29 cellular contexts compared by ENCODE assay signal in the genomic region with DNA sequence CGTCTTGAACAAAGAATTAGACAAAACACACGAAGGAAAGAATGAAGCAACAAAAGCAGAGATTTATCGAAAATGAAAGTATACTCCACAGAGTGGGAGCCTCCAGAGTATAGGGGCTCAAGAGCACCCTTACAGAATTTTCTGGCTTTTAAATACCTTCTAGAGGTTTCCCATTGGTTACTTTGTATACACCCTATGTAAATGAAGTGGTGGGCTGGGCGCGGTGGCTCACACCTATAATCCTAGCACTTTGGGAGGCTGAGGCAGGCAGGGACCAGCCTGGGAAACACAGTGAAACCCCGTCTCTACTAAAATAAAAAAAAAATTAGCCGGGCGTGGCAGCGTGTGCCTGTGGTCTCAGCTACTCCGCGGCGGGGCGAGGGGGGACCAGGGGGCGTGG. TPM values are rescaled to one million over a fixed set of nuclear protein-coding genes. Genes with fewer than 3 reads are reported as not detected.
DNase-seq lines count a peak whose midpoint lies in the region; ATAC-seq, FAIRE-seq and TF ChIP-seq lines count a peak whose summit lies in the region.
"Had no signal": no experiment of that assay in that cellular context is flagged by ENCODE, and none has a peak within 500 bp of the region (broad histone marks: within the 10 kb centered on the region; RNA-seq: fewer than 3 reads in every experiment).

No MANE protein-coding gene starts in this region.

- H4K20me1 ChIP-seq in OCI-LY1 (ENCODE audit: insufficient read depth, low read length), result no peaks in the 10 kb centered on the region

- no peaks in the 10 kb centered on the region for H3F3A ChIP-seq in OCI-LY1 (ENCODE audit: insufficient read depth, low read length)

- H3K9me3 ChIP-seq in CD8-positive, alpha-beta T cell (ENCODE audit: low read length), result no peaks in the 10 kb centered on the region
- H3K9me3 ChIP-seq in OCI-LY1 (ENCODE audit: low read length) (0 out of 2 replicates have a peak, but pooled peaks cover 8% of the 10 kb centered on the region), lower lobe of right lung (no peaks in the 10 kb centered on the region)
- H3K9me3 ChIP-seq: neutrophil had no signal

- H3K27ac ChIP-seq in CD8-positive, alpha-beta T cell (ENCODE audit: low read depth, low read length), result no peak overlapping the region
- H3K27ac ChIP-seq in OCI-LY1 (ENCODE audit: low read depth, low read length, poor library complexity, severe bottlenecking) (no peak overlapping the region), lower lobe of right lung (no peak overlapping the region)
- H3K27ac ChIP-seq: neutrophil, SK-N-MC, upper lobe of left lung had no signal

- H3K4me1 Mint-ChIP-seq in CD8-positive, alpha-beta T cell (ENCODE audit: low read depth), result no peaks in the 10 kb centered on the region
- no peaks in the 10 kb centered on the region for H3K4me1 Mint-ChIP-seq in Calu3 (ENCODE audit: low read depth, unreplicated experiment)
- H3K4me1 Mint-ChIP-seq: activated CD4-positive, alpha-beta memory T cell treated with anti-CD3 and anti-CD28 coated beads, Interleukin-2, amount 10 ng/mL, durations not matched to agents 7 days and 5 days had no signal

- H3K36me3 Mint-ChIP-seq in CD8-positive, alpha-beta T cell, result no peaks in the 10 kb centered on the region
- H3K36me3 Mint-ChIP-seq in Calu3 (ENCODE audit: insufficient read depth, unreplicated experiment), result no peaks in the 10 kb centered on the region

- H3K36me3 ChIP-seq in CD8-positive, alpha-beta T cell (ENCODE audit: insufficient read depth, low read length), result no peaks in the 10 kb centered on the region
- no peaks in the 10 kb centered on the region for H3K36me3 ChIP-seq in OCI-LY1 (ENCODE audit: insufficient read depth, low read length)
- no peaks in the 10 kb centered on the region for H3K36me3 ChIP-seq in lower lobe of right lung
- H3K36me3 ChIP-seq: neutrophil, upper lobe of left lung had no signal

- no peak overlapping the region for H3K4me3 ChIP-seq in CD8-positive, alpha-beta T cell (ENCODE audit: low read depth, low read length)
- peak overlapping the region; percentile 46 for H3K4me3 ChIP-seq in OCI-LY1 (ENCODE audit: low read depth, low read length, poor library complexity, severe bottlenecking)
- peak overlapping the region; percentile 30 for H3K4me3 ChIP-seq in lower lobe of right lung
- H3K4me3 ChIP-seq: SK-N-MC had no signal

- H3K9me3 Mint-ChIP-seq in CD8-positive, alpha-beta T cell, result peaks cover 8% of the 10 kb centered on the region
- H3K9me3 Mint-ChIP-seq in Calu3 (ENCODE audit: low read depth, unreplicated experiment), result peaks cover 5% of the 10 kb centered on the region

- POLR2A ChIA-PET in CD8-positive, alpha-beta T cell (lab: Charles Lee), result no interaction called here

- BruUV-seq in Calu3 (replicated peaks; lab: Mats Ljungman, UMichigan), result no TSS peak

- H3K27me3 Mint-ChIP-seq in CD8-positive, alpha-beta T cell (ENCODE audit: low read depth), result no peaks in the 10 kb centered on the region
- no peaks in the 10 kb centered on the region for H3K27me3 Mint-ChIP-seq in Calu3 (ENCODE audit: unreplicated experiment)
- H3K27me3 Mint-ChIP-seq: activated naive CD8-positive, alpha-beta T cell had no signal

- H3K4me1 ChIP-seq in CD8-positive, alpha-beta T cell (ENCODE audit: insufficient read depth, low read length), result no peaks in the 10 kb centered on the region
- H3K4me1 ChIP-seq in OCI-LY1 (ENCODE audit: insufficient read depth, low read length, severe bottlenecking) (peaks cover 13% of the 10 kb centered on the region), lower lobe of right lung (no peaks in the 10 kb centered on the region)
- H3K4me1 ChIP-seq: upper lobe of left lung had no signal

- no peaks in the 10 kb centered on the region for H3K79me2 ChIP-seq in OCI-LY1 (ENCODE audit: insufficient read depth, low read length)

- CTCF ChIA-PET in CD8-positive, alpha-beta T cell (lab: Charles Lee), result no interaction called here
- CTCF ChIA-PET in Calu3 (lab: Charles Lee), result no interaction called here

- ATAC-seq in CD8-positive, alpha-beta T cell, result no peak
- ATAC-seq in lower lobe of right lung, result no peak

- no peak overlapping the region for H3K27ac Mint-ChIP-seq in CD8-positive, alpha-beta T cell
- no peak overlapping the region for H3K27ac Mint-ChIP-seq in Calu3 (ENCODE audit: unreplicated experiment)
- H3K27ac Mint-ChIP-seq: activated CD4-positive, alpha-beta memory T cell treated with anti-CD3 and anti-CD28 coated beads, Interleukin-2, amount 10 ng/mL, durations not matched to agents 7 days and 5 days; activated naive CD8-positive, alpha-beta T cell had no signal

- no peak overlapping the region for H3K9ac ChIP-seq in OCI-LY1 (ENCODE audit: low read length)

- in situ Hi-C loops in ACHN (cut with HindIII; ENCODE audit: low pct_ligation_motif_present, low pct_unique_long_range_greater_than_20kb, low sequenced_read_pairs), result no loop called here

- no peak for TF ChIP-seq CTCF in CD8-positive, alpha-beta T cell (IDR thresholded peaks at IDR 0.05)
- TF ChIP-seq CTCF in OCI-LY1 (IDR thresholded peaks at IDR 0.05; ENCODE audit: low read length) (no peak), lower lobe of right lung (IDR thresholded peaks at IDR 0.05) (no peak), Calu3 (IDR thresholded peaks at IDR 0.05; ENCODE audit: unreplicated experiment) (no peak)

- peak overlapping the region; percentile 43 for H3K4me3 Mint-ChIP-seq in CD8-positive, alpha-beta T cell
- no peak overlapping the region for H3K4me3 Mint-ChIP-seq in Calu3 (ENCODE audit: low read depth, unreplicated experiment)
- H3K4me3 Mint-ChIP-seq: activated CD4-positive, alpha-beta memory T cell treated with anti-CD3 and anti-CD28 coated beads, Interleukin-2, amount 10 ng/mL, durations not matched to agents 7 days and 5 days; activated naive CD8-positive, alpha-beta T cell had no signal

- H3K27me3 ChIP-seq in CD8-positive, alpha-beta T cell (ENCODE audit: insufficient read depth, low read length), result no peaks in the 10 kb centered on the region
- H3K27me3 ChIP-seq in OCI-LY1 (ENCODE audit: insufficient read depth, low read length) (no peaks in the 10 kb centered on the region), lower lobe of right lung (ENCODE audit: low read depth) (no peaks in the 10 kb centered on the region)
- H3K27me3 ChIP-seq: neutrophil, upper lobe of left lung had no signal

- H3K9me2 ChIP-seq in OCI-LY1 (ENCODE audit: low read depth, low read length), result no peaks in the 10 kb centered on the region

- peak overlapping the region; percentile 4; the same call in 1 of the 2 replicates for H3K4me2 ChIP-seq in OCI-LY1 (ENCODE audit: low read length)

- peak; percentile 40 for DNase-seq in ACHN
- DNase-seq in CD8-positive, alpha-beta T cell, result no peak
- no peak for DNase-seq in lower lobe of right lung
- no peak for DNase-seq in stimulated activated CD4-positive, alpha-beta T cell treated with anti-CD3 and anti-CD28 coated beads, Interleukin-2, amount 100 ng/mL, for 48 hours
- DNase-seq in Calu3, result no peak
- DNase-seq in HTR-8/SVneo (ENCODE audit: insufficient read length, low spot score), result no peak
- DNase-seq: activated CD4-positive, alpha-beta memory T cell treated with anti-CD3 and anti-CD28 coated beads, Interleukin-2, amount 10 ng/mL, durations not matched to agents 7 days and 5 days; activated CD4-positive, CD25-positive, alpha-beta regulatory T cell; activated effector memory CD4-positive, alpha-beta T cell treated with Interleukin-2 at 50 U/mL for 16 hours; caudate nucleus; cortex of kidney; DMS153; foreskin fibroblast; H7; head of caudate nucleus; KG1; NCI-H1417; NCI-H2081 treated with DMSO at 0.1 percent for 48 hours; NCI-H345; RPMI8226; small intestine; stimulated activated CD4-positive, alpha-beta T cell treated with anti-CD3 and anti-CD28 coated beads, Interleukin-2, amount 100 ng/mL, for 24 hours; upper lobe of left lung had no signal

- intact Hi-C loops in CD8-positive, alpha-beta T cell (cut with DNase I, micrococcal nuclease), result no loop called here
- intact Hi-C loops in lower lobe of right lung (cut with DNase I), result no loop called here
- intact Hi-C loops in Calu3 (cut with micrococcal nuclease; ENCODE audit: unreplicated experiment), result no loop called here

- no peak for FAIRE-seq in HTR-8/SVneo (lab: Jason Lieb, UNC)
- FAIRE-seq: astrocyte, G401.6, small intestine had no signal

- no peak overlapping the region for H2AFZ ChIP-seq in OCI-LY1 (ENCODE audit: low read length)

RNA-seq across cellular contexts. Expression of gene DNM1L, which starts 13.1 kb away (rescaled TPM):
- 10 to 100 TPM; 76.1 to 77.1 TPM for total RNA-seq in CD8-positive, alpha-beta T cell
- 40.9 TPM for total RNA-seq in lower lobe of right lung
- 74.6 and 77.3 TPM in 2 replicates for total RNA-seq in Calu3 (2022)
